Comparison of ENCODE assay signal across 22 cellular contexts in the genomic region with DNA sequence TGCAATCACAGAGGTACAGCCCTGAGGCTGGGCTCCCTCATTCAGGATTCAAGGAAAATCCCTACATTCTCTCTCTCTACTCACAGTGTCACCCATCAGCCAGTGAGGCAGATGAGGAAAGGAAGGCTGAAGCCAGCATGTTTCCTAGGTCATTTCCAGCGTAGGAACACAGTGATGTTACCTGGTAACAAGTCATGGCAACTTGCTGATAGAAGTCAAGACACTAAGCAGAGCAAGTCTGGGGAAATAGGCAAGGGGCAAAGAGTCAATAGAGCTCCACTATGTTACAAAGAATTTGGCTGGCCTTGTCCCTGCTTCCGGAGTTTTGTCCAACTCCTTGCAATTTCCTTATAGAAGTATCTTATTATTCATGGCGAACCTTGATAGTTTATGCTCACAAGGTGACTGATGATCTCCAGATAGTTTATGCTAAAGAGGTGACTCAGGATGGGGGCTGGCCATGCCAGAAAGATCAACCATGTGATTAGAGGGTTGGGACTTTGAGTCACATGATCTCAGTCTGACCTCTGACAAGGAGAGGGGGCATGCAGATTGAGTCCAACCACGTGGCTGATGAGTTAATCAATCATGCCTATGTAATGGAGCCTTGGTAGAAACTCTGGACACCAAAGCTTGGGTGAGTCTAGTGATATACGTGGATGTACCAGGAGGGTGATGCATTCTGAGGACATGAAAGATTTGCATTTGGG. TPM values are rescaled to one million over a fixed set of nuclear protein-coding genes. Genes with fewer than 3 reads are reported as not detected.
A peak's percentile ranks its signal among the peaks of the same experiment; 100 is the strongest.
DNase-seq lines count a peak whose midpoint lies in the region; ATAC-seq, FAIRE-seq and TF ChIP-seq lines count a peak whose summit lies in the region.
"Had no signal": no experiment of that assay in that cellular context is flagged by ENCODE, and none has a peak within 500 bp of the region (broad histone marks: within the 10 kb centered on the region; RNA-seq: fewer than 3 reads in every experiment).

No MANE protein-coding gene starts in this region.

- H3K4me3 ChIP-seq in A549 (no peak overlapping the region), fibroblast of mammary gland (ENCODE audit: control insufficient read depth, low read depth, low read length) (no peak overlapping the region)

- TF ChIP-seq RAD21 in A549 (conservative IDR thresholded peaks at IDR 0.05 in 1 of 2, IDR thresholded peaks at IDR 0.05 in 1 of 2): no peak

- 10% methylated on average over 5 of the region's 5 CpGs for WGBS in A549 (ENCODE audit: missing lambda C conversion rate)

- DNase-seq in A549 (ENCODE audit: low read depth in 1 of 2, low spot score in 1 of 2): no peak
- peak; percentile 6 for DNase-seq in ELF-1 (ENCODE audit: low read depth, low spot score)
- DNase-seq in RKO (ENCODE audit: low spot score): peak; percentile 18
- peak; percentile 23 for DNase-seq in fibroblast of mammary gland (ENCODE audit: low read depth)
- DNase-seq in COLO668 (lab: John Stamatoyannopoulos, UW; ENCODE audit: unreplicated experiment): no peak
- no peak for DNase-seq in NCI-H1930 (lab: John Stamatoyannopoulos, UW)
- DNase-seq: AML-193, HFFc6, NCI-H1694 treated with DMSO at 0.1 percent for 48 hours, NCI-H2107, NCI-H510A, NCI-H748 treated with DMSO at 0.1 percent for 48 hours, Right ventricle myocardium superior, SW 1271 had no signal

- no peak for FAIRE-seq in A549 (lab: Jason Lieb, UNC)
- FAIRE-seq: GM12892, GM18507, HTR-8/SVneo, RCC 7860 had no signal

- no peak for TF ChIP-seq EP300 in A549 (IDR thresholded peaks at IDR 0.05)

- no peaks in the 10 kb centered on the region for H3K9me3 ChIP-seq in A549

- POLR2A ChIA-PET in A549 (lab: Yijun Ruan, JAX): no interaction called here

- no peak overlapping the region for H3K4me2 ChIP-seq in A549

- CTCF ChIA-PET in A549 (lab: Yijun Ruan, JAX): no interaction called here

- H3K27ac ChIP-seq in A549: no peak overlapping the region
- H3K27ac ChIP-seq: C4-2B, HL-60 had no signal

- TF ChIP-seq POLR2A in A549 (IDR thresholded peaks at IDR 0.05; ENCODE audit: low read length): no peak

- TF ChIP-seq CTCF in A549 (IDR thresholded peaks at IDR 0.05): no peak
- TF ChIP-seq CTCF in fibroblast of mammary gland (conservative IDR thresholded peaks at IDR 0.05; ENCODE audit: control insufficient read depth, insufficient read depth, low read depth, low read length): no peak

- no peak for ATAC-seq in A549
- no peak for ATAC-seq in HG02623 (IDR thresholded peaks at IDR 0.05; ENCODE audit: unreplicated experiment)
- no peak for ATAC-seq in HG02870 (IDR thresholded peaks at IDR 0.05; ENCODE audit: unreplicated experiment)

- H3K4me1 ChIP-seq in A549: no peaks in the 10 kb centered on the region

TF ChIP-seq in A549, 52 proteins besides CTCF, POLR2A, EP300 and RAD21:
- no peak for TF ChIP-seq RFX5 (IDR thresholded peaks at IDR 0.05)
- TF ChIP-seq EHMT2 (IDR thresholded peaks at IDR 0.05; ENCODE audit: low read depth): no peak
- TF ChIP-seq, protein P1, sequence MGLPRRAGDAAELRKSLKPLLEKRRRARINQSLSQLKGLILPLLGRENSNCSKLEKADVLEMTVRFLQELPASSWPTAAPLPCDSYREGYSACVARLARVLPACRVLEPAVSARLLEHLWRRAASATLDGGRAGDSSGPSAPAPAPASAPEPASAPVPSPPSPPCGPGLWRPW (IDR thresholded peaks at IDR 0.05): no peak
- TF ChIP-seq NPAS2 (CRISPR knock-in tag; IDR thresholded peaks at IDR 0.05; ENCODE audit: borderline replicate concordance): no peak
- TF ChIP-seq, protein P2, sequence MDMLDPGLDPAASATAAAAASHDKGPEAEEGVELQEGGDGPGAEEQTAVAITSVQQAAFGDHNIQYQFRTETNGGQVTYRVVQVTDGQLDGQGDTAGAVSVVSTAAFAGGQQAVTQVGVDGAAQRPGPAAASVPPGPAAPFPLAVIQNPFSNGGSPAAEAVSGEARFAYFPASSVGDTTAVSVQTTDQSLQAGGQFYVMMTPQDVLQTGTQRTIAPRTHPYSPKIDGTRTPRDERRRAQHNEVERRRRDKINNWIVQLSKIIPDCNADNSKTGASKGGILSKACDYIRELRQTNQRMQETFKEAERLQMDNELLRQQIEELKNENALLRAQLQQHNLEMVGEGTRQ (IDR thresholded peaks at IDR 0.05): peak; percentile 53

RNA-seq across cellular contexts. Expression of a gene that starts 51.1 kb away (rescaled TPM):
- polyA plus RNA-seq in A549 (2011; rRNA removed): 0.85 and 1.6 TPM in 2 replicates
- polyA plus RNA-seq in A549 (2012; cell fraction: cytosol; rRNA removed): 0.20 and 0.34 TPM in 2 replicates
- polyA plus RNA-seq in A549 (2012; cell fraction: nucleus; rRNA removed): 0.83 and 1.7 TPM in 2 replicates
- 0.61 to 0.67 TPM (median 0.64 TPM) in 3 replicates for polyA plus RNA-seq in A549 (2017; fragmentation: RNase III; extraction: RNeasy Plus Mini Kit Qiagen cat#74134 plus additional on column Dnase treatment)
- polyA minus RNA-seq in A549 (2011; rRNA and poly(A)+ RNA removed): 0.97 and 1.1 TPM in 2 replicates

Comparison
In these comparisons a context has a peak if more than half of its experiments do, and no peak if none do; other contexts are left out.
1. DNase-seq: peak in ELF-1 (single experiment), RKO (single experiment) and fibroblast of mammary gland (single experiment); none in A549 (0 of 2), COLO668 (single experiment) and NCI-H1930 (0 of 2).